12 cellular contexts compared by ENCODE assay signal in genomic region chr12:118645219-118645618, GRCh38.
DNase-seq lines count a peak whose midpoint lies in the region; ATAC-seq, FAIRE-seq and TF ChIP-seq lines count a peak whose summit lies in the region.
"Had no signal": no experiment of that assay in that cellular context is flagged by ENCODE, and none has a peak within 500 bp of the region (broad histone marks: within the 10 kb centered on the region; RNA-seq: fewer than 3 reads in every experiment).

No MANE protein-coding gene starts in this region.

- no peak overlapping the region for H4K8ac ChIP-seq in trophoblast cell (ENCODE audit: low read depth, low read length)

- H3K27ac Mint-ChIP-seq in activated naive CD4-positive, alpha-beta T cell treated with anti-CD3 and anti-CD28 coated beads for 36 hours, result no peak overlapping the region

- SMC1A ChIA-PET in GM12878 (lab: Charles Lee; ENCODE audit: uncharacterized antibody, unreplicated experiment), result no interaction called here

- no peak overlapping the region for H3K23ac ChIP-seq in trophoblast cell (ENCODE audit: low read length)

- no peak for FAIRE-seq in GM12878 (lab: Jason Lieb, UNC)

- no peak overlapping the region for H3K4me3 Mint-ChIP-seq in activated naive CD4-positive, alpha-beta T cell treated with anti-CD3 and anti-CD28 coated beads for 36 hours

- peaks cover 2% of the 10 kb centered on the region for H3K9me3 Mint-ChIP-seq in activated naive CD4-positive, alpha-beta T cell treated with anti-CD3 and anti-CD28 coated beads for 36 hours

- H3K27me3 Mint-ChIP-seq in activated naive CD4-positive, alpha-beta T cell treated with anti-CD3 and anti-CD28 coated beads for 36 hours (ENCODE audit: low read depth), result no peaks in the 10 kb centered on the region

- H2BK5ac ChIP-seq in trophoblast cell (ENCODE audit: low read depth, low read length, poor library complexity), result no peak overlapping the region

- CTCF ChIA-PET in activated naive CD4-positive, alpha-beta T cell treated with anti-CD3 and anti-CD28 coated beads for 36 hours (lab: Charles Lee), result no interaction called here
- CTCF ChIA-PET in GM12878 (lab: Yijun Ruan, JAX), result no interaction called here

- H3K18ac ChIP-seq in trophoblast cell (ENCODE audit: low read length), result no peak overlapping the region

- H3K4me1 ChIP-seq in GM12878 (ENCODE audit: control insufficient read depth, insufficient read depth, low read length) (no peaks in the 10 kb centered on the region), trophoblast cell (ENCODE audit: control insufficient read depth in 1 of 2, insufficient read depth in 2 of 2, low read length in 2 of 2) (no peaks in the 10 kb centered on the region)
- H3K4me1 ChIP-seq: BLaER1, HAP-1 had no signal

- no peak overlapping the region for H3K9ac ChIP-seq in GM12878 (ENCODE audit: control insufficient read depth, insufficient read depth, low read length)
- H3K9ac ChIP-seq in trophoblast cell (ENCODE audit: low read length), result no peak overlapping the region
- H3K9ac ChIP-seq: BLaER1 had no signal

- TF ChIP-seq CTCF in LNCaP clone FGC (IDR thresholded peaks at IDR 0.05; ENCODE audit: control insufficient read depth, extremely low read depth, insufficient read depth) (no peak), GM12878 (IDR thresholded peaks at IDR 0.05 in 2 of 3, conservative IDR thresholded peaks at IDR 0.05 in 1 of 3; ENCODE audit: control insufficient read depth in 2 of 3, extremely low read depth in 1 of 3, insufficient read depth in 1 of 3, low read depth in 3 of 3, low read length in 3 of 3) (no peak)

- H3K4ac ChIP-seq in trophoblast cell (ENCODE audit: low read depth, low read length), result no peak overlapping the region

- H4K91ac ChIP-seq in trophoblast cell (ENCODE audit: low read depth, low read length), result no peak overlapping the region

- H3K27ac ChIP-seq in GM12878 (ENCODE audit: control insufficient read depth, insufficient read depth), result no peak overlapping the region
- H3K27ac ChIP-seq in trophoblast cell (ENCODE audit: low read depth, low read length), result no peak overlapping the region
- H3K27ac ChIP-seq: BLaER1, ovary had no signal

- peak; percentile 25 for DNase-seq in activated naive CD4-positive, alpha-beta T cell treated with anti-CD3 and anti-CD28 coated beads for 36 hours
- DNase-seq in activated naive CD4-positive, alpha-beta T cell treated with anti-CD3 and anti-CD28 coated beads, Interleukin-2, amount 50 U/mL, for 16 hours, result no peak
- DNase-seq in LNCaP clone FGC (ENCODE audit: low read depth), result peak; percentile 7
- no peak for DNase-seq in GM12878 (ENCODE audit: low read depth, low spot score)
- peak; percentile 2 to 64 for DNase-seq in trophoblast cell
- DNase-seq in NCI-H2081 (lab: John Stamatoyannopoulos, UW), result no peak
- no peak for DNase-seq in dermis blood vessel endothelial cell
- DNase-seq: NCI-H1436, ovary had no signal

- H3K36me3 ChIP-seq in GM12878 (ENCODE audit: control insufficient read depth in 2 of 2, insufficient read depth in 2 of 2, low read length in 1 of 2), result no peaks in the 10 kb centered on the region
- no peaks in the 10 kb centered on the region for H3K36me3 ChIP-seq in trophoblast cell (ENCODE audit: control insufficient read depth in 1 of 2, insufficient read depth in 2 of 2, low read length in 2 of 2)
- H3K36me3 ChIP-seq: BLaER1, HAP-1, ovary had no signal

- no peak overlapping the region for H2AK5ac ChIP-seq in trophoblast cell (ENCODE audit: low read length)

- H3K36me3 Mint-ChIP-seq in activated naive CD4-positive, alpha-beta T cell treated with anti-CD3 and anti-CD28 coated beads for 36 hours (ENCODE audit: low read depth), result no peaks in the 10 kb centered on the region

- H4K20me1 ChIP-seq in GM12878 (ENCODE audit: control insufficient read depth, insufficient read depth), result no peaks in the 10 kb centered on the region
- H4K20me1 ChIP-seq: BLaER1 had no signal

- TF ChIP-seq POLR2A in GM12878 (IDR thresholded peaks at IDR 0.05; ENCODE audit: low read depth, low read length), result no peak

- H2AFZ ChIP-seq in GM12878 (ENCODE audit: control insufficient read depth, low read depth, low read length) (no peak overlapping the region), trophoblast cell (ENCODE audit: insufficient read depth, low read length, poor library complexity) (no peak overlapping the region)

- no peak overlapping the region for H3K14ac ChIP-seq in trophoblast cell (ENCODE audit: low read length)

- RAD21 ChIA-PET in GM12878 (lab: Charles Lee; ENCODE audit: unreplicated experiment), result no interaction called here

- no peak overlapping the region for H3K4me2 ChIP-seq in GM12878 (ENCODE audit: control insufficient read depth, insufficient read depth)
- H3K4me2 ChIP-seq in trophoblast cell (ENCODE audit: low read length), result no peak overlapping the region
- H3K4me2 ChIP-seq: BLaER1 had no signal

- TF ChIP-seq EP300 in GM12878 (IDR thresholded peaks at IDR 0.05; ENCODE audit: borderline replicate concordance in 1 of 2, control insufficient read depth in 1 of 2, low read depth in 2 of 2, low read length in 2 of 2), result no peak

- H3K27me3 ChIP-seq in GM12878 (replicated peaks in 1 of 2; ENCODE audit: control insufficient read depth in 2 of 2, insufficient read depth in 2 of 2, low read length in 1 of 2) (no peaks in the 10 kb centered on the region), trophoblast cell (ENCODE audit: insufficient read depth, low read length) (no peaks in the 10 kb centered on the region)
- H3K27me3 ChIP-seq: BLaER1, ovary had no signal

- H3K4me1 Mint-ChIP-seq in activated naive CD4-positive, alpha-beta T cell treated with anti-CD3 and anti-CD28 coated beads for 36 hours (ENCODE audit: low read depth), result no peaks in the 10 kb centered on the region

- WGBS in GM12878 (ENCODE audit: insufficient coverage, insufficient replicate concordance, low lambda C conversion rate, missing lambda C conversion rate), result 2% methylated on average over 3 of the region's 3 CpGs
- no CpG with 5 or more reads among the region's 3 CpGs for WGBS in trophoblast cell (ENCODE audit: extremely low coverage, insufficient coverage, insufficient read length)

- in situ Hi-C loops in GM12878 (cut with MboI), result no loop called here

- no peaks in the 10 kb centered on the region for H3K79me1 ChIP-seq in trophoblast cell (ENCODE audit: low read length)

- intact Hi-C loops in activated naive CD4-positive, alpha-beta T cell treated with anti-CD3 and anti-CD28 coated beads for 36 hours (cut with micrococcal nuclease), result no loop called here
- intact Hi-C loops in GM12878 (cut with micrococcal nuclease; ENCODE audit: unreplicated experiment), result no loop called here

- POLR2A ChIA-PET in GM12878 (lab: Charles Lee), result no interaction called here

- no peak overlapping the region for H3K4me3 ChIP-seq in LNCaP clone FGC (ENCODE audit: low read depth, low read length)
- H3K4me3 ChIP-seq in GM12878, result no peak overlapping the region
- H3K4me3 ChIP-seq in trophoblast cell (ENCODE audit: low read depth, low read length), result no peak overlapping the region
- H3K4me3 ChIP-seq: BLaER1, HAP-1, ovary had no signal

- H2BK12ac ChIP-seq in trophoblast cell (ENCODE audit: low read length), result no peak overlapping the region

- TF ChIP-seq RAD21 in GM12878 (IDR thresholded peaks at IDR 0.05; ENCODE audit: insufficient read depth, low read depth, low read length), result no peak

- ATAC-seq in GM12878 (no peak), HG03520 (IDR thresholded peaks at IDR 0.05; ENCODE audit: unreplicated experiment) (no peak)

- BruUV-seq in GM12878 (replicated peaks; lab: Mats Ljungman, UMichigan), result no TSS peak

- no peaks in the 10 kb centered on the region for H3K79me2 ChIP-seq in GM12878 (ENCODE audit: control insufficient read depth, insufficient read depth, low read length)
- H3K79me2 ChIP-seq in trophoblast cell (ENCODE audit: control insufficient read depth, insufficient read depth, low read length, poor library complexity), result no peaks in the 10 kb centered on the region

- H3K9me3 ChIP-seq in GM12878 (replicated peaks; ENCODE audit: control insufficient read depth, insufficient read depth, low read length) (no peaks in the 10 kb centered on the region), trophoblast cell (ENCODE audit: insufficient read depth, low read depth, low read length) (no peaks in the 10 kb centered on the region)
- H3K9me3 ChIP-seq: BLaER1, HAP-1, ovary had no signal

- no peak overlapping the region for H4K12ac ChIP-seq in trophoblast cell (ENCODE audit: low read depth, low read length)

- no peak overlapping the region for H2BK120ac ChIP-seq in trophoblast cell (ENCODE audit: insufficient read depth, low read length, poor library complexity)

TF ChIP-seq in GM12878, 131 proteins besides CTCF, POLR2A, EP300 and RAD21:
- TF ChIP-seq, protein P1, sequence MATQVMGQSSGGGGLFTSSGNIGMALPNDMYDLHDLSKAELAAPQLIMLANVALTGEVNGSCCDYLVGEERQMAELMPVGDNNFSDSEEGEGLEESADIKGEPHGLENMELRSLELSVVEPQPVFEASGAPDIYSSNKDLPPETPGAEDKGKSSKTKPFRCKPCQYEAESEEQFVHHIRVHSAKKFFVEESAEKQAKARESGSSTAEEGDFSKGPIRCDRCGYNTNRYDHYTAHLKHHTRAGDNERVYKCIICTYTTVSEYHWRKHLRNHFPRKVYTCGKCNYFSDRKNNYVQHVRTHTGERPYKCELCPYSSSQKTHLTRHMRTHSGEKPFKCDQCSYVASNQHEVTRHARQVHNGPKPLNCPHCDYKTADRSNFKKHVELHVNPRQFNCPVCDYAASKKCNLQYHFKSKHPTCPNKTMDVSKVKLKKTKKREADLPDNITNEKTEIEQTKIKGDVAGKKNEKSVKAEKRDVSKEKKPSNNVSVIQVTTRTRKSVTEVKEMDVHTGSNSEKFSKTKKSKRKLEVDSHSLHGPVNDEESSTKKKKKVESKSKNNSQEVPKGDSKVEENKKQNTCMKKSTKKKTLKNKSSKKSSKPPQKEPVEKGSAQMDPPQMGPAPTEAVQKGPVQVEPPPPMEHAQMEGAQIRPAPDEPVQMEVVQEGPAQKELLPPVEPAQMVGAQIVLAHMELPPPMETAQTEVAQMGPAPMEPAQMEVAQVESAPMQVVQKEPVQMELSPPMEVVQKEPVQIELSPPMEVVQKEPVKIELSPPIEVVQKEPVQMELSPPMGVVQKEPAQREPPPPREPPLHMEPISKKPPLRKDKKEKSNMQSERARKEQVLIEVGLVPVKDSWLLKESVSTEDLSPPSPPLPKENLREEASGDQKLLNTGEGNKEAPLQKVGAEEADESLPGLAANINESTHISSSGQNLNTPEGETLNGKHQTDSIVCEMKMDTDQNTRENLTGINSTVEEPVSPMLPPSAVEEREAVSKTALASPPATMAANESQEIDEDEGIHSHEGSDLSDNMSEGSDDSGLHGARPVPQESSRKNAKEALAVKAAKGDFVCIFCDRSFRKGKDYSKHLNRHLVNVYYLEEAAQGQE (IDR thresholded peaks at IDR 0.05; ENCODE audit: low read depth, low read length), result peak; percentile 87
- TF ChIP-seq CREM (IDR thresholded peaks at IDR 0.05; ENCODE audit: low read depth), result no peak

Comparison
In these comparisons a context has a peak if more than half of its experiments do, and no peak if none do; other contexts are left out.
1. DNase-seq: peak in activated naive CD4-positive, alpha-beta T cell treated with anti-CD3 and anti-CD28 coated beads for 36 hours (single experiment), LNCaP clone FGC (single experiment) and trophoblast cell (2 of 2); none in activated naive CD4-positive, alpha-beta T cell treated with anti-CD3 and anti-CD28 coated beads, Interleukin-2, amount 50 U/mL, for 16 hours (single experiment), GM12878 (single experiment), NCI-H2081 (0 of 2) and dermis blood vessel endothelial cell (single experiment).